ENCODE assay signal across 6 cellular contexts in the genomic region with DNA sequence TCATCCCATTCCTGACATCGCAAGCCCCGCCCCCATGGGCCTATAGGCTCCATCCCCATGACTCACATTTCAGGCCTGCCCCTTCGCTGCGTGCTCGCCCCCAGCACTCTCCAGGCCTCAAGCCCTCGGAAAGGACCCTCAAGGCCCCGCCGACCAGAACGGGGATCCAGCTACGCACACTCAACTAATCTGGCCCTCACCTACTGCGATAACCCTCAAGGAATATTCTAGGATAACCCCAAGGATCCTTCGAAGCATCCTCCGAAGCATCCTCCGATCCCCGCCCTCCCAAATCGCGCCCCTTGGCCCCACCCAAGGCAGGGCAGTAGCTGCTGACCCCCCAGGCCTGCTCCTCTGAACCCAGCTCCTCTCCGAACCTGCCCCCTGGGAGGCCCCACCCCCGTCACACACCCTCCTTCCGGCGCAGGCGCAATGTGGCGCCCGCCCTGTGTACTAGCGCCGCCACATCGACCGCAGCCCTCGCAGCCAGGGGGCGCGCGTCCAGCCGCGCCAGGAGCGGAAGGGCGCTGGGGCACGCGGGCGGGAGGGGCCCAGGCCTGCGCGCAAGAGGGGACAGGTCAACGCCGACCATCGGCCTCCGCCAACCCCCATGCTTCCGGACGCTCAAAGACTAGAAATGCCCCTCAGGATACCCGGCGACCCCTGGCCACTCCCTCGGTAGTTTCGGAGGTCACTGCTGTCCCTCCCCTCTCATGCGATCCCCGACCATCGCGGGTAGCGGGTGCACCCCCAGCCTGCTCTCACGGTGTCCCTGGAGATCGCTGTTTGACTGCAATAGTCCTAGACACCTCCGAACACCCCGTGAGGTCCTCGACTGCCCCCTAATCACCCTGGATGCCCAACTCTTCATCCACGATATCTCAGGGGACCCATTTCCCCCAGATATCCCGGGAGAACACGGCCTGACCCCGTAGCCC. TPM values are rescaled to one million over a fixed set of nuclear protein-coding genes. Genes with fewer than 3 reads are reported as not detected.
A peak's percentile ranks its signal among the peaks of the same experiment; 100 is the strongest.
DNase-seq lines count a peak whose midpoint lies in the region; ATAC-seq, FAIRE-seq and TF ChIP-seq lines count a peak whose summit lies in the region.

No MANE protein-coding gene starts in this region.

- H3K27me3 ChIP-seq in ascending aorta, result no peaks in the 10 kb centered on the region

- H3K4me3 ChIP-seq in ascending aorta (peak overlapping the region; percentile 50 to 65), lower leg skin (ENCODE audit: low read depth, poor library complexity, severe bottlenecking) (no peak overlapping the region)

- TF ChIP-seq CTCF in ascending aorta (IDR thresholded peaks at IDR 0.05), result peak; percentile 58 to 79 (median 74)
- TF ChIP-seq CTCF in lower leg skin (IDR thresholded peaks at IDR 0.05), result no peak

- H3K27ac ChIP-seq in ascending aorta, result peak overlapping the region; percentile 95 to 97

- no peaks in the 10 kb centered on the region for H3K9me3 Mint-ChIP-seq in stimulated activated naive CD8-positive, alpha-beta T cell treated with anti-CD3 and anti-CD28 coated beads, Interleukin-15, Interleukin-2, amounts not matched to agents 100 ng/mL and 50 ng/mL, for 24 hours

- WGBS in lower leg skin, 2 donors, result 2 to 62% methylated on average over 22 to 63 of the region's 65 CpGs

- H3K9me3 ChIP-seq in ascending aorta, result no peaks in the 10 kb centered on the region

- peak overlapping the region; percentile 89 for H3K4me3 Mint-ChIP-seq in stimulated activated naive CD8-positive, alpha-beta T cell treated with anti-CD3 and anti-CD28 coated beads, Interleukin-15, Interleukin-2, amounts not matched to agents 100 ng/mL and 50 ng/mL, for 24 hours

- intact Hi-C loops in ascending aorta (cut with DNase I), result loop anchor here (1.0 to 5.0 kb wide), 5 partner anchors 11 to 114 kb away; a partner anchor contains a TSS
- intact Hi-C loops in lower leg skin (cut with DNase I; ENCODE audit: low total_unique reads), result no loop called here

- no peak for FAIRE-seq in RCC 7860 (lab: Jason Lieb, UNC)

- H3K27ac Mint-ChIP-seq in stimulated activated naive CD8-positive, alpha-beta T cell treated with anti-CD3 and anti-CD28 coated beads, Interleukin-15, Interleukin-2, amounts not matched to agents 100 ng/mL and 50 ng/mL, for 24 hours, result peak overlapping the region; percentile 97

- H3K27me3 Mint-ChIP-seq in stimulated activated naive CD8-positive, alpha-beta T cell treated with anti-CD3 and anti-CD28 coated beads, Interleukin-15, Interleukin-2, amounts not matched to agents 100 ng/mL and 50 ng/mL, for 24 hours, result no peaks in the 10 kb centered on the region

- no peaks in the 10 kb centered on the region for H3K4me1 ChIP-seq in ascending aorta

- ATAC-seq in GM18498 (IDR thresholded peaks at IDR 0.05; ENCODE audit: unreplicated experiment) (peak; percentile 93), HG03460 (IDR thresholded peaks at IDR 0.05; ENCODE audit: unreplicated experiment) (peak; percentile 90)

- DNase-seq in RCC 7860 (ENCODE audit: low spot score), result peak; percentile 58
- DNase-seq in ascending aorta (ENCODE audit: low spot score in 2 of 2), result peak; percentile 76 to 93
- DNase-seq in lower leg skin (ENCODE audit: low spot score in 2 of 2), result peak; percentile 83 to 97

- no peak for TF ChIP-seq POLR2A in lower leg skin (IDR thresholded peaks at IDR 0.05)

- H3K4me1 Mint-ChIP-seq in stimulated activated naive CD8-positive, alpha-beta T cell treated with anti-CD3 and anti-CD28 coated beads, Interleukin-15, Interleukin-2, amounts not matched to agents 100 ng/mL and 50 ng/mL, for 24 hours (ENCODE audit: low read depth), result peaks cover 18% of the 10 kb centered on the region

- H3K36me3 ChIP-seq in ascending aorta, result no peaks in the 10 kb centered on the region

- H3K36me3 Mint-ChIP-seq in stimulated activated naive CD8-positive, alpha-beta T cell treated with anti-CD3 and anti-CD28 coated beads, Interleukin-15, Interleukin-2, amounts not matched to agents 100 ng/mL and 50 ng/mL, for 24 hours (ENCODE audit: low read depth), result no peaks in the 10 kb centered on the region

RNA-seq across cellular contexts. Expression of a gene that starts 6.4 kb away (rescaled TPM):
- 0.32 TPM for total RNA-seq in ascending aorta
- 10 to 100 TPM in 2 of 4 donors, 1 to 10 TPM in 2; 6.8 to 16.5 (median 10.3) TPM for total RNA-seq in lower leg skin

RNA-seq across cellular contexts. Expression of a gene that starts 15.5 kb away (rescaled TPM):
- total RNA-seq in ascending aorta (51.6 TPM), lower leg skin (100 to 1,000 TPM; 126 to 132 (median 130) TPM)

RNA-seq across cellular contexts. Expression of a gene that starts 30.0 kb away (rescaled TPM):
- 25.3 TPM for total RNA-seq in ascending aorta
- total RNA-seq in lower leg skin, result 10 to 100 TPM; 18.8 to 58.9 (median 33.4) TPM

RNA-seq across cellular contexts. Expression of a gene that starts 32.6 kb away (rescaled TPM):
- total RNA-seq in ascending aorta (19.4 TPM), lower leg skin (10 to 100 TPM; 36.2 to 43.6 (median 36.3) TPM)

RNA-seq across cellular contexts. Expression of a gene that starts 43.8 kb away (rescaled TPM):
- total RNA-seq in ascending aorta, result 0.53 TPM
- 1 to 10 TPM in 2 of 4 donors, under 1 TPM in 2; 0.88 to 4.8 (median 1.7) TPM for total RNA-seq in lower leg skin

Comparison
In these comparisons a context has a peak if more than half of its experiments do, and no peak if none do; other contexts are left out.
1. CTCF ChIP-seq: peak in ascending aorta (3 of 3); none in lower leg skin (0 of 3).
2. Peak in every context shown above with its lines, with median percentiles within 50 percentile points of each other: DNase-seq.